Comparison of ENCODE assay signal across 19 cellular contexts in genomic region chr7:106863216-106863997, GRCh38. TPM values are rescaled to one million over a fixed set of nuclear protein-coding genes. Genes with fewer than 3 reads are reported as not detected.
DNase-seq lines count a peak whose midpoint lies in the region; ATAC-seq and TF ChIP-seq lines count a peak whose summit lies in the region.
"Had no signal": no experiment of that assay in that cellular context is flagged by ENCODE, and none has a peak within 500 bp of the region (broad histone marks: within the 10 kb centered on the region; RNA-seq: fewer than 3 reads in every experiment).

No MANE protein-coding gene starts in this region.

- H3K9ac ChIP-seq in SK-N-MC (ENCODE audit: insufficient read length): peak overlapping the region; percentile 31

- peak overlapping the region; percentile 53 for H3K4me3 ChIP-seq in SK-N-MC
- H3K4me3 ChIP-seq in upper lobe of left lung: no peak overlapping the region
- H3K4me3 ChIP-seq: heart left ventricle had no signal

- peak overlapping the region; percentile 72 for H3K27ac ChIP-seq in SK-N-MC
- H3K27ac ChIP-seq in upper lobe of left lung: peak overlapping the region in 3 of 4 donors; percentile 1 to 58 (median 11)

- H3K36me3 ChIP-seq in SK-N-MC (ENCODE audit: insufficient read depth, low read length): no peaks in the 10 kb centered on the region
- peaks cover 0 to 3% (median 1%) of the 10 kb centered on the region in 4 donors for H3K36me3 ChIP-seq in upper lobe of left lung

- CTCF ChIA-PET in activated naive CD4-positive, alpha-beta T cell treated with anti-CD3 and anti-CD28 coated beads, Interleukin-2, amount 10 ng/mL, durations not matched to agents 7 days and 5 days (lab: Charles Lee): no interaction called here

- H3K27ac Mint-ChIP-seq in activated naive CD4-positive, alpha-beta T cell treated with anti-CD3 and anti-CD28 coated beads, Interleukin-2, amount 10 ng/mL, durations not matched to agents 7 days and 5 days: peak overlapping the region; percentile 96
- peak overlapping the region; percentile 92 to 96 (median 94) for H3K27ac Mint-ChIP-seq in immature natural killer cell

- H3K9me3 ChIP-seq in SK-N-MC (ENCODE audit: low read depth, low read length) (no peaks in the 10 kb centered on the region), upper lobe of left lung (peaks cover 0 to 1% (median 0%) of the 10 kb centered on the region in 4 donors)

- TF ChIP-seq CTCF in upper lobe of left lung (IDR thresholded peaks at IDR 0.05): no peak

- H3K4me1 ChIP-seq in upper lobe of left lung: peaks cover 8 to 19% (median 13%) of the 10 kb centered on the region in 4 donors

- no peak overlapping the region for H3K4me3 Mint-ChIP-seq in activated naive CD4-positive, alpha-beta T cell treated with anti-CD3 and anti-CD28 coated beads, Interleukin-2, amount 10 ng/mL, durations not matched to agents 7 days and 5 days
- peak overlapping the region; percentile 25 to 97 (median 97) for H3K4me3 Mint-ChIP-seq in immature natural killer cell

- peaks cover 43% of the 10 kb centered on the region for H3K4me1 Mint-ChIP-seq in activated naive CD4-positive, alpha-beta T cell treated with anti-CD3 and anti-CD28 coated beads, Interleukin-2, amount 10 ng/mL, durations not matched to agents 7 days and 5 days
- H3K4me1 Mint-ChIP-seq in immature natural killer cell: peaks cover 84 to 85% of the 10 kb centered on the region in 2 donors

- 63 to 82% methylated on average over 3 of the region's 3 CpGs for WGBS in upper lobe of left lung, 2 donors

- no peaks in the 10 kb centered on the region for H3K27me3 Mint-ChIP-seq in activated naive CD4-positive, alpha-beta T cell treated with anti-CD3 and anti-CD28 coated beads, Interleukin-2, amount 10 ng/mL, durations not matched to agents 7 days and 5 days
- H3K27me3 Mint-ChIP-seq in immature natural killer cell (ENCODE audit: low read depth in 3 of 3): peaks cover 0 to 5% (median 0%) of the 10 kb centered on the region in 3 donors

- H3K27me3 ChIP-seq in upper lobe of left lung: no peaks in the 10 kb centered on the region
- H3K27me3 ChIP-seq: heart left ventricle had no signal

- TF ChIP-seq EP300 in upper lobe of left lung (IDR thresholded peaks at IDR 0.05): no peak

- peaks cover 26% of the 10 kb centered on the region for H3K36me3 Mint-ChIP-seq in activated naive CD4-positive, alpha-beta T cell treated with anti-CD3 and anti-CD28 coated beads, Interleukin-2, amount 10 ng/mL, durations not matched to agents 7 days and 5 days
- peaks cover 5 to 13% (median 7%) of the 10 kb centered on the region in 3 donors for H3K36me3 Mint-ChIP-seq in immature natural killer cell

- ATAC-seq in upper lobe of left lung (ENCODE audit: low FRiP score in 2 of 2) (no peak), GM19328 (IDR thresholded peaks at IDR 0.05; ENCODE audit: unreplicated experiment) (no peak)
- ATAC-seq: HCT116 had no signal

- no peak for DNase-seq in activated naive CD4-positive, alpha-beta T cell treated with anti-CD3 and anti-CD28 coated beads, Interleukin-2, amount 10 ng/mL, durations not matched to agents 7 days and 5 days
- no peak for DNase-seq in activated naive CD4-positive, alpha-beta T cell (lab: John Stamatoyannopoulos, UW)
- DNase-seq in SK-N-MC (ENCODE audit: low read depth, low spot score) (no peak), immature natural killer cell (no peak), upper lobe of left lung (no peak), GM19238 (ENCODE audit: insufficient read length, low spot score) (no peak), CD1c-positive myeloid dendritic cell (ENCODE audit: extremely low spot score) (no peak)
- DNase-seq: activated CD4-positive, alpha-beta T cell treated with anti-CD3 and anti-CD28 coated beads, Interleukin-2, amount 50 U/mL, for 4 hours; heart left ventricle; midbrain; NCI-H1105 treated with DMSO at 0.1 percent for 48 hours; NCI-H345; Right ventricle myocardium superior; stimulated activated CD4-positive, alpha-beta T cell treated with anti-CD3 and anti-CD28 coated beads, Interleukin-4, amount 100 ng/mL, for 24 hours; T-helper 9 cell had no signal

- TF ChIP-seq POLR2A in upper lobe of left lung (IDR thresholded peaks at IDR 0.05): no peak

- no peaks in the 10 kb centered on the region for H3K9me3 Mint-ChIP-seq in activated naive CD4-positive, alpha-beta T cell treated with anti-CD3 and anti-CD28 coated beads, Interleukin-2, amount 10 ng/mL, durations not matched to agents 7 days and 5 days
- no peaks in the 10 kb centered on the region for H3K9me3 Mint-ChIP-seq in immature natural killer cell
- H3K9me3 Mint-ChIP-seq: activated T-helper 2 cell treated with anti-CD3 and anti-CD28 coated beads, Interferon-gamma antibody, Interleukin-2, Interleukin-4, amounts not matched to agents 10 μg/mL and 5 μg/mL and 100 μg/mL, durations not matched to agents 14 hours and 24 hours and 36 hours had no signal

RNA-seq across cellular contexts. Expression of gene PIK3CG, which starts 1.7 kb away (rescaled TPM):
- 10 to 100 TPM; 21.3 to 65.0 (median 30.6) TPM for polyA plus RNA-seq in immature natural killer cell
- 10 to 100 TPM in 3 of 6 donors, 1 to 10 TPM in 3; 7.1 to 21.9 (median 10.1) TPM for total RNA-seq in upper lobe of left lung
- total RNA-seq: osteocyte had no signal
